8 cellular contexts compared by ENCODE assay signal in the genomic region with DNA sequence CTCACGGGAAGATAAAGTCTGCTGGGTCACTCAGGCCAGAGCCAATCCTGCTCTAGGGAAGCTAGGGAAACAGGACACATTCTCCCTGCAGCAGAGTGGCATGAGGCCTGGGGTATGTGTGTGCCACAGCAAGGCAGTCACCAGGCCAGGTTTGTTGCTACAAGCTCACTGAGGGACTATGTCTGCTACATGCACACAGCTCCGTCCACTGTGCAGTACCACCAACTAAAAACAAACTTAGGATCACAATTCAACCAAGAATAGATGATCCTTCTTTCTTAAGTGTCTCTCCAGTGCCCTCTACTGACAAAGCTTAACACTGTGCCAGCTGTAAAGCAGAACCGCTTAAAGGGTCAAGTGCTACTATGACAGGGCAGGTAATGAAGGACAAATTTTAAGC.
DNase-seq lines count a peak whose midpoint lies in the region; ATAC-seq, FAIRE-seq and TF ChIP-seq lines count a peak whose summit lies in the region.

No MANE protein-coding gene starts in this region.

- H4K20me1 ChIP-seq in keratinocyte (ENCODE audit: control insufficient read depth, extremely low read depth, insufficient read depth, low read length): peaks cover 5% of the 10 kb centered on the region

- H3K79me2 ChIP-seq in keratinocyte (ENCODE audit: control insufficient read depth, insufficient read depth, low read length): peaks cover 59% of the 10 kb centered on the region

- DNase-seq in MCF 10A (ENCODE audit: unreplicated experiment) (peak; percentile 38), breast epithelium (ENCODE audit: low spot score in 2 of 2) (no peak), NCI-H526 treated with DMSO at 0.1 percent for 48 hours (lab: John Stamatoyannopoulos, UW) (peak; percentile 16), keratinocyte (ENCODE audit: low read depth, low spot score) (no peak), uterus (no peak)
- DNase-seq in activated gamma-delta T cell treated with anti-CD3 and anti-CD28 coated beads, Interleukin-2, amount 50 U/mL, for 16 hours (ENCODE audit: low read depth): peak; percentile 4

- TF ChIP-seq POLR2A in breast epithelium (IDR thresholded peaks at IDR 0.05) (no peak), uterus (IDR thresholded peaks at IDR 0.05) (no peak)

- CTCF ChIA-PET in MCF 10A (lab: Yijun Ruan, JAX): interaction anchor here (0.6 kb wide), 1 partner anchor 121 kb away, joined by 3 read pairs; no protein-coding TSS in a partner anchor

- no peaks in the 10 kb centered on the region for H3K4me1 ChIP-seq in breast epithelium
- H3K4me1 ChIP-seq in keratinocyte (ENCODE audit: control insufficient read depth, extremely low read depth, insufficient read depth, low read length): no peaks in the 10 kb centered on the region
- no peaks in the 10 kb centered on the region for H3K4me1 ChIP-seq in uterus

- H3K9me3 ChIP-seq in breast epithelium: peaks cover 0 to 6% of the 10 kb centered on the region in 2 donors
- no peaks in the 10 kb centered on the region for H3K9me3 ChIP-seq in keratinocyte (ENCODE audit: control insufficient read depth, low read depth, low read length)
- no peaks in the 10 kb centered on the region for H3K9me3 ChIP-seq in uterus

- no peak overlapping the region for H2AFZ ChIP-seq in keratinocyte (ENCODE audit: control insufficient read depth, low read length)

- H3K27ac ChIP-seq in breast epithelium (no peak overlapping the region), keratinocyte (ENCODE audit: control insufficient read depth, insufficient read depth, low read length) (no peak overlapping the region), uterus (no peak overlapping the region)

- H3K9ac ChIP-seq in keratinocyte (ENCODE audit: control insufficient read depth, extremely low read depth, insufficient read depth, low read length): no peak overlapping the region

- H3K4me3 ChIP-seq in breast epithelium (no peak overlapping the region), keratinocyte (ENCODE audit: control insufficient read depth in 2 of 3, extremely low read depth in 1 of 3, insufficient read depth in 2 of 3, low read depth in 1 of 3, low read length in 3 of 3) (no peak overlapping the region), uterus (no peak overlapping the region)

- FAIRE-seq in keratinocyte (lab: Jason Lieb, UNC): peak; percentile 89

- no peaks in the 10 kb centered on the region for H3K27me3 ChIP-seq in breast epithelium
- H3K27me3 ChIP-seq in keratinocyte (ENCODE audit: control insufficient read depth, extremely low read depth, insufficient read depth, low read length): no peaks in the 10 kb centered on the region
- H3K27me3 ChIP-seq in uterus: no peaks in the 10 kb centered on the region

- H3K9me3 Mint-ChIP-seq in MCF 10A (ENCODE audit: unreplicated experiment): peaks cover 7% of the 10 kb centered on the region

- H3K4me2 ChIP-seq in keratinocyte (ENCODE audit: control insufficient read depth, extremely low read depth, insufficient read depth, low read depth, low read length): no peak overlapping the region

- no peaks in the 10 kb centered on the region for H3K27me3 Mint-ChIP-seq in MCF 10A (ENCODE audit: insufficient read depth, unreplicated experiment)

- intact Hi-C loops in MCF 10A (cut with micrococcal nuclease): loop anchor here (1.0 to 10.0 kb wide), 2 partner anchors 473 to 591 kb away; no protein-coding TSS in a partner anchor
- intact Hi-C loops in breast epithelium (cut with DNase I; ENCODE audit: low total_unique reads): no loop called here
- intact Hi-C loops in uterus (cut with DNase I; ENCODE audit: low total_unique reads): no loop called here

- H3K4me1 Mint-ChIP-seq in MCF 10A (ENCODE audit: insufficient read depth, unreplicated experiment): no peaks in the 10 kb centered on the region

- H3K36me3 Mint-ChIP-seq in MCF 10A (ENCODE audit: insufficient read depth, unreplicated experiment): peaks cover 6% of the 10 kb centered on the region

- H3K4me3 Mint-ChIP-seq in MCF 10A (ENCODE audit: unreplicated experiment): no peak overlapping the region

- ATAC-seq in HG02870 (IDR thresholded peaks at IDR 0.05; ENCODE audit: unreplicated experiment) (peak; percentile 93), HG03460 (IDR thresholded peaks at IDR 0.05; ENCODE audit: unreplicated experiment) (no peak)

- POLR2A ChIA-PET in MCF 10A (lab: Yijun Ruan, JAX): interaction anchor here (0.5 to 1.0 kb wide), 2 partner anchors 14 to 388 kb away, joined by 3 read pairs; no protein-coding TSS in a partner anchor

- TF ChIP-seq CTCF in MCF 10A (IDR thresholded peaks at IDR 0.05; ENCODE audit: unreplicated experiment) (peak; percentile 24), breast epithelium (IDR thresholded peaks at IDR 0.05) (no peak), keratinocyte (optimal IDR thresholded peaks at IDR 0.05 in 1 of 3, IDR thresholded peaks at IDR 0.05 in 1 of 3, conservative IDR thresholded peaks at IDR 0.05 in 1 of 3; ENCODE audit: extremely low read depth in 1 of 3, insufficient read depth in 2 of 3, low read length in 3 of 3) (peak; percentile 31 to 59 (median 39)), uterus (IDR thresholded peaks at IDR 0.05) (no peak)

- H3K9me1 ChIP-seq in keratinocyte (ENCODE audit: control insufficient read depth, extremely low read depth, insufficient read depth, low read length): no peaks in the 10 kb centered on the region

- no TSS peak for BruUV-seq in MCF 10A (replicated peaks; lab: Mats Ljungman, UMichigan)

- H3K27ac Mint-ChIP-seq in MCF 10A (ENCODE audit: low read depth, unreplicated experiment): no peak overlapping the region

- dilution Hi-C loops in keratinocyte (cut with MboI; ENCODE audit: extremely low pct_ligation_motif_present, low sequenced_read_pairs): no loop called here

- H3K36me3 ChIP-seq in breast epithelium: no peaks in the 10 kb centered on the region
- H3K36me3 ChIP-seq in keratinocyte (ENCODE audit: control insufficient read depth in 2 of 2, extremely low read depth in 1 of 2, insufficient read depth in 2 of 2, low read length in 2 of 2): peaks cover 0 to 1% of the 10 kb centered on the region in 2 experiments
- H3K36me3 ChIP-seq in uterus: no peaks in the 10 kb centered on the region

Comparison
In these comparisons a context has a peak if more than half of its experiments do, and no peak if none do; other contexts are left out.
1. DNase-seq: peak in MCF 10A (single experiment), NCI-H526 treated with DMSO at 0.1 percent for 48 hours (single experiment) and activated gamma-delta T cell treated with anti-CD3 and anti-CD28 coated beads, Interleukin-2, amount 50 U/mL, for 16 hours (single experiment); none in breast epithelium (0 of 2), keratinocyte (single experiment) and uterus (0 of 2).
2. CTCF ChIP-seq: peak in MCF 10A (single experiment) and keratinocyte (3 of 3); none in breast epithelium (0 of 3) and uterus (0 of 4).